Comparison of ENCODE assay signal across 9 cellular contexts in genomic region chr2:16313235-16313980, GRCh38.
"Had no signal": no experiment of that assay in that cellular context is flagged by ENCODE, and none has a peak within 500 bp of the region (broad histone marks: within the 10 kb centered on the region; RNA-seq: fewer than 3 reads in every experiment).

No MANE protein-coding gene starts in this region.

- H3K27ac Mint-ChIP-seq: H9 had no signal

- H3K9ac ChIP-seq: GM23248 had no signal

- H3K4me3 Mint-ChIP-seq: H9 had no signal

- ATAC-seq: K562 had no signal

- H3K4me3 ChIP-seq: GM23248, K562 had no signal

- H2AFZ ChIP-seq: GM23248 had no signal

- H3K27ac ChIP-seq: GM23248 had no signal

- FAIRE-seq: H54, HTR-8/SVneo, K562 had no signal

- H3K9me3 Mint-ChIP-seq: H9 had no signal

- DNase-seq: GM23248, GOT3, H9, HCEC 1CT, IMR-90, KG1 had no signal
